Comparison of ENCODE assay signal across 8 cellular contexts in genomic region chr3:152205097-152205593, GRCh38.
DNase-seq lines count a peak whose midpoint lies in the region; ATAC-seq and FAIRE-seq lines count a peak whose summit lies in the region.

No MANE protein-coding gene starts in this region.

- peak; percentile 96 for FAIRE-seq in GM19239 (lab: Jason Lieb, UNC)

- H3K27ac Mint-ChIP-seq in activated CD8-positive, alpha-beta T cell treated with anti-CD3 and anti-CD28 coated beads, Interleukin-2, amount 10 ng/mL, durations not matched to agents 7 days and 5 days, result peak overlapping the region; percentile 85

- H3K27me3 Mint-ChIP-seq in activated CD8-positive, alpha-beta T cell treated with anti-CD3 and anti-CD28 coated beads, Interleukin-2, amount 10 ng/mL, durations not matched to agents 7 days and 5 days (ENCODE audit: low read depth), result no peaks in the 10 kb centered on the region

- peaks cover 11% of the 10 kb centered on the region for H3K36me3 Mint-ChIP-seq in activated CD8-positive, alpha-beta T cell treated with anti-CD3 and anti-CD28 coated beads, Interleukin-2, amount 10 ng/mL, durations not matched to agents 7 days and 5 days (ENCODE audit: low read depth)

- CTCF ChIA-PET in activated CD8-positive, alpha-beta T cell treated with anti-CD3 and anti-CD28 coated beads, Interleukin-2, amount 10 ng/mL, durations not matched to agents 7 days and 5 days (lab: Charles Lee), result interaction anchor here (0.9 to 3.2 kb wide), 6 partner anchors 8 to 238 kb away, joined by 3 to 24 read pairs (median 6); partner anchors contain the start of gene MBNL1

- POLR2A ChIA-PET in activated CD8-positive, alpha-beta T cell treated with anti-CD3 and anti-CD28 coated beads, Interleukin-2, amount 10 ng/mL, durations not matched to agents 7 days and 5 days (lab: Charles Lee), result interaction anchor here (0.7 to 3.5 kb wide), 7 partner anchors 13 to 74 kb away, joined by 3 to 21 read pairs (median 5); partner anchors contain the start of gene MBNL1

- intact Hi-C loops in sciatic nerve (cut with DNase I), result no loop called here

- peaks cover 4% of the 10 kb centered on the region for H3K9me3 Mint-ChIP-seq in activated CD8-positive, alpha-beta T cell treated with anti-CD3 and anti-CD28 coated beads, Interleukin-2, amount 10 ng/mL, durations not matched to agents 7 days and 5 days (ENCODE audit: insufficient read depth)

- H3K4me3 Mint-ChIP-seq in activated CD8-positive, alpha-beta T cell treated with anti-CD3 and anti-CD28 coated beads, Interleukin-2, amount 10 ng/mL, durations not matched to agents 7 days and 5 days, result peak overlapping the region; percentile 75

- no peak for DNase-seq in GM19239 (ENCODE audit: insufficient read length, low spot score)
- no peak for DNase-seq in activated CD8-positive, alpha-beta T cell treated with anti-CD3 and anti-CD28 coated beads, Interleukin-2, amount 10 ng/mL, durations not matched to agents 7 days and 5 days
- DNase-seq in sciatic nerve (ENCODE audit: low spot score), result no peak
- DNase-seq in SHP77 treated with DMSO at 0.1 percent for 48 hours (lab: John Stamatoyannopoulos, UW), result no peak
- DNase-seq in mucosa of gallbladder (ENCODE audit: low spot score), result no peak
- no peak for DNase-seq in NCI-H69 (lab: John Stamatoyannopoulos, UW)

- H3K4me1 Mint-ChIP-seq in activated CD8-positive, alpha-beta T cell treated with anti-CD3 and anti-CD28 coated beads, Interleukin-2, amount 10 ng/mL, durations not matched to agents 7 days and 5 days (ENCODE audit: low read depth), result peaks cover 69% of the 10 kb centered on the region

- peak; percentile 49 for ATAC-seq in HG03139 (IDR thresholded peaks at IDR 0.05; ENCODE audit: unreplicated experiment)
- ATAC-seq in activated CD8-positive, alpha-beta T cell treated with anti-CD3 and anti-CD28 coated beads, Interleukin-2, amount 10 ng/mL, durations not matched to agents 7 days and 5 days, result peak; percentile 48
- ATAC-seq in sciatic nerve, result peak; percentile 52
- ATAC-seq in GM18870 (IDR thresholded peaks at IDR 0.05; ENCODE audit: unreplicated experiment), result no peak
